8 cellular contexts compared by ENCODE assay signal in genomic region chr13:39603424-39603947, GRCh38. TPM values are rescaled to one million over a fixed set of nuclear protein-coding genes. Genes with fewer than 3 reads are reported as not detected.
DNase-seq lines count a peak whose midpoint lies in the region; ATAC-seq and FAIRE-seq lines count a peak whose summit lies in the region.

No MANE protein-coding gene starts in this region.

- no peaks in the 10 kb centered on the region for H3K9me3 Mint-ChIP-seq in naive thymus-derived CD8-positive, alpha-beta T cell

- H3K27ac Mint-ChIP-seq in naive thymus-derived CD8-positive, alpha-beta T cell = peak overlapping the region in 1 of 10 donors; percentile 42

- in situ Hi-C loops in ACHN (cut with HindIII; ENCODE audit: low pct_ligation_motif_present, low pct_unique_long_range_greater_than_20kb, low sequenced_read_pairs) = loop anchor here (25.0 kb wide), 1 partner anchor 191 kb away; no protein-coding TSS in a partner anchor

- H3K27me3 Mint-ChIP-seq in naive thymus-derived CD8-positive, alpha-beta T cell = peaks cover 37 to 54% (median 41%) of the 10 kb centered on the region in 5 donors

- H3K4me3 ChIP-seq in SJCRH30 = peak overlapping the region; percentile 95

- peak; percentile 73 for FAIRE-seq in GM18507 (lab: Jason Lieb, UNC)

- peaks cover 24% of the 10 kb centered on the region for H3K4me1 ChIP-seq in SJCRH30

- H3K4me1 Mint-ChIP-seq in naive thymus-derived CD8-positive, alpha-beta T cell = peaks cover 2 to 17% (median 12%) of the 10 kb centered on the region in 4 donors

- H3K27ac ChIP-seq in SJCRH30 (peak overlapping the region; percentile 93), epithelial cell of prostate (peak overlapping the region; percentile 49)

- peak overlapping the region; percentile 54 to 80 (median 73) for H3K4me3 Mint-ChIP-seq in naive thymus-derived CD8-positive, alpha-beta T cell

- H3K36me3 Mint-ChIP-seq in naive thymus-derived CD8-positive, alpha-beta T cell = no peaks in the 10 kb centered on the region

- no peaks in the 10 kb centered on the region for H3K27me3 ChIP-seq in SJCRH30

- POLR2A ChIA-PET in naive thymus-derived CD8-positive, alpha-beta T cell (lab: Charles Lee) = no interaction called here

- no peaks in the 10 kb centered on the region for H3K9me3 ChIP-seq in SJCRH30 (replicated peaks)

- peak; percentile 39 for ATAC-seq in HG03039 (IDR thresholded peaks at IDR 0.05; ENCODE audit: unreplicated experiment)
- peak; percentile 23 to 29 for ATAC-seq in naive thymus-derived CD8-positive, alpha-beta T cell

- peaks cover 6% of the 10 kb centered on the region for H3K36me3 ChIP-seq in SJCRH30

- DNase-seq in ACHN (peak; percentile 41), GM18507 (ENCODE audit: extremely low spot score, insufficient read length, low read depth) (no peak), SJCRH30 (peak; percentile 84 to 88), epithelial cell of prostate (ENCODE audit: low read depth, low spot score) (no peak), NCI-H774 (lab: John Stamatoyannopoulos, UW) (no peak)
- no peak for DNase-seq in naive thymus-derived CD8-positive, alpha-beta T cell
- DNase-seq in stimulated activated CD4-positive, alpha-beta T cell treated with anti-CD3 and anti-CD28 coated beads, Interleukin-12 subunit alpha, Interleukin-12 subunit beta, amount 100 ng/mL, for 4 hours = no peak

RNA-seq across cellular contexts. Expression of gene LHFPL6, which starts 0.5 kb away (rescaled TPM):
- total RNA-seq in SJCRH30 (2014; rRNA removed; shearing (Covaris generic)) = 33.6 and 35.6 TPM in 2 replicates
- not detected for total RNA-seq in naive thymus-derived CD8-positive, alpha-beta T cell
- not detected for polyA plus RNA-seq in naive thymus-derived CD8-positive, alpha-beta T cell

RNA-seq across cellular contexts. Expression of gene COG6, which starts 52.0 kb away (rescaled TPM):
- total RNA-seq in SJCRH30 (2014; rRNA removed; shearing (Covaris generic)) = 25.3 and 28.2 TPM in 2 replicates
- 10 to 100 TPM; 30.0 to 33.4 TPM for total RNA-seq in naive thymus-derived CD8-positive, alpha-beta T cell
- 10 to 100 TPM; 14.5 to 19.7 (median 19.0) TPM for polyA plus RNA-seq in naive thymus-derived CD8-positive, alpha-beta T cell

Comparison
In these comparisons a context has a peak if more than half of its experiments do, and no peak if none do; other contexts are left out.
1. DNase-seq: peak in ACHN (single experiment) and SJCRH30 (2 of 2); none in GM18507 (single experiment), epithelial cell of prostate (single experiment), naive thymus-derived CD8-positive, alpha-beta T cell (0 of 10), stimulated activated CD4-positive, alpha-beta T cell treated with anti-CD3 and anti-CD28 coated beads, Interleukin-12 subunit alpha, Interleukin-12 subunit beta, amount 100 ng/mL, for 4 hours (single experiment) and NCI-H774 (single experiment).
2. RNA of gene LHFPL6, which starts 0.5 kb away (total RNA-seq): 33.6 to 35.6 TPM in SJCRH30; not detected in naive thymus-derived CD8-positive, alpha-beta T cell; every median in the first group is over 10 times any median in the second.